ENCODE assay signal across 19 cellular contexts in the genomic region with DNA sequence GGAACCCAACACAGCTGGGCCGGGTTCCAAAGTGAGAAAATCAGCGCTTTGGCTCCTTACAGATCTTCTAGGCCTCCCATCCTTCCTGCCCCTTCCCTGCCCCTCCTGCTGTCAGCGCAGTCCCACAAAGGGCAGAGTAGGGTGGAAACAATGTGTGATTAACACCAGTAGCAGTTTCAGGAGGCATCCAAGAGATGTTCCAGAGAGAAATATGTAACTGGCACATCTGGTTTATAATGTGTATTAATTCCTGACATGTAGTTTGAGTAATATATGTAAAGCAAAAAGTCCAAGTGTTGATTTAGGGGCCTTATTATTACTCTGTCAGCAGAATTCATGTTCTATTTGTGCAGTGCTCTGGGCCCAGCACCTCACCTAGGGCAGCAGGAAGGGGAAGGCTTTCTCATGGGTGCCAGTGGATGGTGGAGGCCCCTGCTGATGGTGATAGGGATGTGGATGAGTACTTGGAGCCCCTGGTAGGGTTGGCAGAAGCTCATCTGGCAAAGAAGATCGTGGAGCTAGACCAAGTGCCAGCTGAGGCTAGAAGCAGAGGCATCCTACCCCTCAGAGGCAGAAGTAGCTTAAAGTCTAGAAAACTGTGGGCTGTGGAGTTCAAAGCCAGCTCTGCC.
"Had no signal": no experiment of that assay in that cellular context is flagged by ENCODE, and none has a peak within 500 bp of the region (broad histone marks: within the 10 kb centered on the region; RNA-seq: fewer than 3 reads in every experiment).

No MANE protein-coding gene starts in this region.

- H3K36me3 ChIP-seq: lower lobe of right lung, neural progenitor cell, suprapubic skin had no signal

- H3K9me3 ChIP-seq: lower lobe of right lung, suprapubic skin had no signal

- H3K27ac ChIP-seq: coronary artery, lower lobe of right lung, neural progenitor cell, suprapubic skin had no signal

- ATAC-seq: activated CD8-positive, alpha-beta T cell treated with anti-CD3 and anti-CD28 coated beads, Interleukin-2, amount 10 ng/mL, durations not matched to agents 7 days and 5 days; left lobe of liver; lower lobe of right lung; naive thymus-derived CD8-positive, alpha-beta T cell had no signal

- H3K27me3 ChIP-seq: neural progenitor cell, suprapubic skin had no signal

- H3K9ac ChIP-seq: neural progenitor cell had no signal

- H3K4me2 ChIP-seq: neural progenitor cell had no signal

- H3K4me3 ChIP-seq: coronary artery, lower lobe of right lung, neural progenitor cell, suprapubic skin had no signal

- FAIRE-seq: kidney had no signal

- H3K4me1 ChIP-seq: lower lobe of right lung, neural progenitor cell, suprapubic skin had no signal

- DNase-seq: activated CD4-positive, alpha-beta T cell treated with anti-CD3 and anti-CD28 coated beads for 1 hour; activated CD4-positive, alpha-beta T cell treated with anti-CD3 and anti-CD28 coated beads, Interleukin-2, amount 50 U/mL, for 1 hour; activated CD8-positive, alpha-beta T cell treated with anti-CD3 and anti-CD28 coated beads, Interleukin-2, amount 10 ng/mL, durations not matched to agents 7 days and 5 days; activated naive CD4-positive, alpha-beta T cell; activated T-cell treated with anti-CD3 and anti-CD28 coated beads, Interleukin-2, amount 50 U/mL, for 1 hour; amniotic stem cell; cerebellar nuclear complex; kidney; lower lobe of right lung; mesendoderm; naive thymus-derived CD8-positive, alpha-beta T cell; posterior cingulate gyrus; stimulated activated CD4-positive, alpha-beta T cell treated with anti-CD3 and anti-CD28 coated beads, Interleukin-4, amount 100 ng/mL, for 24 hours; stimulated activated naive CD4-positive, alpha-beta T cell treated with Interleukin-2 at 50 U/mL for 16 hours; T-helper 9 cell had no signal

- H2AFZ ChIP-seq: neural progenitor cell had no signal
